Comparison of ENCODE assay signal across 18 cellular contexts in genomic region chr3:4841225-4841624, GRCh38.
A peak's percentile ranks its signal among the peaks of the same experiment; 100 is the strongest.
DNase-seq lines count a peak whose midpoint lies in the region; ATAC-seq and TF ChIP-seq lines count a peak whose summit lies in the region.
"Had no signal": no experiment of that assay in that cellular context is flagged by ENCODE, and none has a peak within 500 bp of the region (broad histone marks: within the 10 kb centered on the region; RNA-seq: fewer than 3 reads in every experiment).

No MANE protein-coding gene starts in this region.

- peaks cover 10% of the 10 kb centered on the region; the same call in 2 of the 3 replicates for H3K4me1 Mint-ChIP-seq in GM23338
- peaks cover 91% of the 10 kb centered on the region for H3K4me1 Mint-ChIP-seq in activated naive CD8-positive, alpha-beta T cell treated with anti-CD3 and anti-CD28 coated beads for 36 hours
- peaks cover 32 to 91% (median 76%) of the 10 kb centered on the region in 7 donors for H3K4me1 Mint-ChIP-seq in naive thymus-derived CD4-positive, alpha-beta T cell

- no peak overlapping the region for H3K27ac ChIP-seq in GM23338 (ENCODE audit: low read depth)
- no peak overlapping the region for H3K27ac ChIP-seq in naive thymus-derived CD4-positive, alpha-beta T cell (ENCODE audit: low read depth, low read length)
- no peak overlapping the region for H3K27ac ChIP-seq in heart right ventricle
- H3K27ac ChIP-seq: lower lobe of right lung had no signal

- H3K27ac Mint-ChIP-seq in GM23338 = no peak overlapping the region
- peak overlapping the region; percentile 98 for H3K27ac Mint-ChIP-seq in activated naive CD8-positive, alpha-beta T cell treated with anti-CD3 and anti-CD28 coated beads for 36 hours
- H3K27ac Mint-ChIP-seq in naive thymus-derived CD4-positive, alpha-beta T cell = peak overlapping the region; percentile 21 to 92 (median 69)

- H3K4me3 Mint-ChIP-seq in GM23338 = no peak overlapping the region
- H3K4me3 Mint-ChIP-seq in activated naive CD8-positive, alpha-beta T cell treated with anti-CD3 and anti-CD28 coated beads for 36 hours = no peak overlapping the region
- H3K4me3 Mint-ChIP-seq in naive thymus-derived CD4-positive, alpha-beta T cell = peak overlapping the region in 7 of 10 donors; percentile 3 to 75 (median 32)
- H3K4me3 Mint-ChIP-seq: CD14-positive monocyte, naive B cell had no signal

- H3K9me3 ChIP-seq in naive thymus-derived CD4-positive, alpha-beta T cell (ENCODE audit: control insufficient read depth in 2 of 3, low read length in 3 of 3) = no peaks in the 10 kb centered on the region
- no peaks in the 10 kb centered on the region for H3K9me3 ChIP-seq in heart right ventricle
- H3K9me3 ChIP-seq: lower lobe of right lung had no signal

- DNase-seq in NCI-H2107 treated with DMSO at 0.1 percent for 48 hours (lab: John Stamatoyannopoulos, UW; ENCODE audit: unreplicated experiment) (peak; percentile 0), NCI-H2107 (lab: John Stamatoyannopoulos, UW) (no peak), GM23338 (ENCODE audit: low spot score) (peak; percentile 14), heart right ventricle (no peak), left cardiac atrium (no peak)
- no peak for DNase-seq in activated naive CD8-positive, alpha-beta T cell treated with anti-CD3 and anti-CD28 coated beads for 36 hours
- no peak for DNase-seq in naive thymus-derived CD4-positive, alpha-beta T cell
- DNase-seq: foreskin fibroblast; lower lobe of right lung; naive B cell; NCI-H187; NCI-H524; OCI-M1; posterior cingulate gyrus; stimulated activated CD4-positive, alpha-beta T cell treated with anti-CD3 and anti-CD28 coated beads, Interleukin-12 subunit alpha, Interleukin-12 subunit beta, amount 100 ng/mL, for 4 hours; stimulated activated naive CD4-positive, alpha-beta T cell had no signal

- ATAC-seq in GM23338 (no peak), heart right ventricle (no peak), HG03045 (IDR thresholded peaks at IDR 0.05; ENCODE audit: unreplicated experiment) (no peak), left cardiac atrium (no peak)
- ATAC-seq in naive thymus-derived CD4-positive, alpha-beta T cell = no peak
- ATAC-seq: lower lobe of right lung had no signal

- peaks cover 12% of the 10 kb centered on the region; the same call in 1 of the 2 replicates for H3K4me1 ChIP-seq in GM23338 (ENCODE audit: insufficient read depth)
- peaks cover 13 to 54% of the 10 kb centered on the region in 2 donors for H3K4me1 ChIP-seq in naive thymus-derived CD4-positive, alpha-beta T cell (ENCODE audit: control insufficient read depth in 2 of 2, insufficient read depth in 2 of 2, low read length in 2 of 2)
- H3K4me1 ChIP-seq in heart right ventricle = peaks cover 0 to 13% (median 0%) of the 10 kb centered on the region in 9 donors

- H3K27me3 ChIP-seq in GM23338 (ENCODE audit: insufficient read depth) = no peaks in the 10 kb centered on the region
- no peaks in the 10 kb centered on the region for H3K27me3 ChIP-seq in naive thymus-derived CD4-positive, alpha-beta T cell (ENCODE audit: control insufficient read depth in 2 of 2, insufficient read depth in 2 of 2, low read length in 2 of 2)
- no peaks in the 10 kb centered on the region for H3K27me3 ChIP-seq in heart right ventricle

- no peaks in the 10 kb centered on the region for H3K9me3 Mint-ChIP-seq in GM23338
- peaks cover 3% of the 10 kb centered on the region for H3K9me3 Mint-ChIP-seq in activated naive CD8-positive, alpha-beta T cell treated with anti-CD3 and anti-CD28 coated beads for 36 hours
- peaks cover 0 to 8% (median 0%) of the 10 kb centered on the region in 11 donors for H3K9me3 Mint-ChIP-seq in naive thymus-derived CD4-positive, alpha-beta T cell
- H3K9me3 Mint-ChIP-seq: CD14-positive monocyte, naive B cell had no signal

- no peaks in the 10 kb centered on the region for H3K79me2 ChIP-seq in GM23338 (replicated peaks; ENCODE audit: insufficient read depth)

- POLR2A ChIA-PET in naive thymus-derived CD4-positive, alpha-beta T cell (lab: Charles Lee) = interaction anchor here (1.2 to 2.5 kb wide), 3 partner anchors 9 to 21 kb away, joined by 6 to 7 read pairs (median 6); no protein-coding TSS in a partner anchor

- H3K9me2 ChIP-seq in GM23338 (ENCODE audit: insufficient read depth) = no peaks in the 10 kb centered on the region

- no peak overlapping the region for H3K4me2 ChIP-seq in GM23338

- no peak overlapping the region for H2AFZ ChIP-seq in GM23338

- TF ChIP-seq CTCF in GM23338 (conservative IDR thresholded peaks at IDR 0.05; ENCODE audit: low read depth in 2 of 2) = no peak
- TF ChIP-seq CTCF in heart right ventricle (IDR thresholded peaks at IDR 0.05) = no peak

- no peaks in the 10 kb centered on the region for H4K20me1 ChIP-seq in GM23338 (replicated peaks; ENCODE audit: insufficient read depth)

- H3K36me3 ChIP-seq in GM23338 (ENCODE audit: insufficient read depth) (no peaks in the 10 kb centered on the region), heart right ventricle (peaks cover 0 to 37% (median 0%) of the 10 kb centered on the region in 9 donors)
- H3K36me3 ChIP-seq in naive thymus-derived CD4-positive, alpha-beta T cell (ENCODE audit: control insufficient read depth in 2 of 3, insufficient read depth in 3 of 3, low read length in 3 of 3) = peaks cover 0 to 4% (median 0%) of the 10 kb centered on the region in 3 experiments

- H3K4me3 ChIP-seq in GM23338 (no peak overlapping the region), heart right ventricle (no peak overlapping the region)
- no peak overlapping the region for H3K4me3 ChIP-seq in naive thymus-derived CD4-positive, alpha-beta T cell (ENCODE audit: low read length)
- H3K4me3 ChIP-seq: lower lobe of right lung had no signal

- 82 to 87% methylated on average over 3 of the region's 3 CpGs for WGBS in heart right ventricle, 2 donors

- CTCF ChIA-PET in naive thymus-derived CD4-positive, alpha-beta T cell (lab: Charles Lee) = no interaction called here

- intact Hi-C loops in naive thymus-derived CD4-positive, alpha-beta T cell (cut with micrococcal nuclease) = loop anchor here (1.0 to 10.0 kb wide), 2 partner anchors 9 to 346 kb away; partner anchors contain the start of gene ITPR1 (in 1 of the 2)
- intact Hi-C loops in heart right ventricle (cut with DNase I) = no loop called here
- intact Hi-C loops in left cardiac atrium (cut with DNase I) = no loop called here

- no peaks in the 10 kb centered on the region for H3F3A ChIP-seq in GM23338 (replicated peaks; ENCODE audit: low read depth)

- H3K27me3 Mint-ChIP-seq in GM23338 (ENCODE audit: insufficient read depth, low read depth, poor library complexity) = no peaks in the 10 kb centered on the region
- no peaks in the 10 kb centered on the region for H3K27me3 Mint-ChIP-seq in activated naive CD8-positive, alpha-beta T cell treated with anti-CD3 and anti-CD28 coated beads for 36 hours
- H3K27me3 Mint-ChIP-seq in naive thymus-derived CD4-positive, alpha-beta T cell = no peaks in the 10 kb centered on the region
- H3K27me3 Mint-ChIP-seq: naive B cell had no signal

- no peaks in the 10 kb centered on the region for H3K36me3 Mint-ChIP-seq in GM23338 (ENCODE audit: low read depth)
- peaks cover 77% of the 10 kb centered on the region for H3K36me3 Mint-ChIP-seq in activated naive CD8-positive, alpha-beta T cell treated with anti-CD3 and anti-CD28 coated beads for 36 hours
- peaks cover 0 to 53% (median 35%) of the 10 kb centered on the region in 5 donors for H3K36me3 Mint-ChIP-seq in naive thymus-derived CD4-positive, alpha-beta T cell

TF ChIP-seq in GM23338, 12 proteins besides CTCF, POLR2A, EP300 and RAD21 (continues in another document):
- TF ChIP-seq JUNB (IDR thresholded peaks at IDR 0.05; ENCODE audit: unreplicated experiment) (no peak), STAT1 (IDR thresholded peaks at IDR 0.05; ENCODE audit: unreplicated experiment) (no peak), NANOG (IDR thresholded peaks at IDR 0.05; ENCODE audit: borderline replicate concordance) (no peak), ZNF331 (CRISPR knock-in tag; IDR thresholded peaks at IDR 0.05; ENCODE audit: low read depth) (no peak), EZH2phosphoT487 (IDR thresholded peaks at IDR 0.05; ENCODE audit: unreplicated experiment) (no peak), POLR2AphosphoS5 (IDR thresholded peaks at IDR 0.05; ENCODE audit: low read depth) (no peak), EZH2 (IDR thresholded peaks at IDR 0.05; ENCODE audit: low read depth, unreplicated experiment) (no peak)
- TF ChIP-seq, protein P1, sequence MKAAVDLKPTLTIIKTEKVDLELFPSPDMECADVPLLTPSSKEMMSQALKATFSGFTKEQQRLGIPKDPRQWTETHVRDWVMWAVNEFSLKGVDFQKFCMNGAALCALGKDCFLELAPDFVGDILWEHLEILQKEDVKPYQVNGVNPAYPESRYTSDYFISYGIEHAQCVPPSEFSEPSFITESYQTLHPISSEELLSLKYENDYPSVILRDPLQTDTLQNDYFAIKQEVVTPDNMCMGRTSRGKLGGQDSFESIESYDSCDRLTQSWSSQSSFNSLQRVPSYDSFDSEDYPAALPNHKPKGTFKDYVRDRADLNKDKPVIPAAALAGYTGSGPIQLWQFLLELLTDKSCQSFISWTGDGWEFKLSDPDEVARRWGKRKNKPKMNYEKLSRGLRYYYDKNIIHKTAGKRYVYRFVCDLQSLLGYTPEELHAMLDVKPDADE (IDR thresholded peaks at IDR 0.05) = no peak
- TF ChIP-seq, protein P2, sequence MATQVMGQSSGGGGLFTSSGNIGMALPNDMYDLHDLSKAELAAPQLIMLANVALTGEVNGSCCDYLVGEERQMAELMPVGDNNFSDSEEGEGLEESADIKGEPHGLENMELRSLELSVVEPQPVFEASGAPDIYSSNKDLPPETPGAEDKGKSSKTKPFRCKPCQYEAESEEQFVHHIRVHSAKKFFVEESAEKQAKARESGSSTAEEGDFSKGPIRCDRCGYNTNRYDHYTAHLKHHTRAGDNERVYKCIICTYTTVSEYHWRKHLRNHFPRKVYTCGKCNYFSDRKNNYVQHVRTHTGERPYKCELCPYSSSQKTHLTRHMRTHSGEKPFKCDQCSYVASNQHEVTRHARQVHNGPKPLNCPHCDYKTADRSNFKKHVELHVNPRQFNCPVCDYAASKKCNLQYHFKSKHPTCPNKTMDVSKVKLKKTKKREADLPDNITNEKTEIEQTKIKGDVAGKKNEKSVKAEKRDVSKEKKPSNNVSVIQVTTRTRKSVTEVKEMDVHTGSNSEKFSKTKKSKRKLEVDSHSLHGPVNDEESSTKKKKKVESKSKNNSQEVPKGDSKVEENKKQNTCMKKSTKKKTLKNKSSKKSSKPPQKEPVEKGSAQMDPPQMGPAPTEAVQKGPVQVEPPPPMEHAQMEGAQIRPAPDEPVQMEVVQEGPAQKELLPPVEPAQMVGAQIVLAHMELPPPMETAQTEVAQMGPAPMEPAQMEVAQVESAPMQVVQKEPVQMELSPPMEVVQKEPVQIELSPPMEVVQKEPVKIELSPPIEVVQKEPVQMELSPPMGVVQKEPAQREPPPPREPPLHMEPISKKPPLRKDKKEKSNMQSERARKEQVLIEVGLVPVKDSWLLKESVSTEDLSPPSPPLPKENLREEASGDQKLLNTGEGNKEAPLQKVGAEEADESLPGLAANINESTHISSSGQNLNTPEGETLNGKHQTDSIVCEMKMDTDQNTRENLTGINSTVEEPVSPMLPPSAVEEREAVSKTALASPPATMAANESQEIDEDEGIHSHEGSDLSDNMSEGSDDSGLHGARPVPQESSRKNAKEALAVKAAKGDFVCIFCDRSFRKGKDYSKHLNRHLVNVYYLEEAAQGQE (IDR thresholded peaks at IDR 0.05; ENCODE audit: unreplicated experiment) = no peak

Comparison
In these comparisons a context has a peak if more than half of its experiments do, and no peak if none do; other contexts are left out.
1. DNase-seq: peak in NCI-H2107 treated with DMSO at 0.1 percent for 48 hours (single experiment) and GM23338 (single experiment); none in NCI-H2107 (single experiment), activated naive CD8-positive, alpha-beta T cell treated with anti-CD3 and anti-CD28 coated beads for 36 hours (single experiment), naive thymus-derived CD4-positive, alpha-beta T cell (0 of 9), heart right ventricle (0 of 2) and left cardiac atrium (single experiment).
2. H3K4me3 Mint-ChIP-seq: peak in naive thymus-derived CD4-positive, alpha-beta T cell (7 of 10); none in GM23338 (single experiment) and activated naive CD8-positive, alpha-beta T cell treated with anti-CD3 and anti-CD28 coated beads for 36 hours (single experiment).
3. intact Hi-C loops: an anchor here in naive thymus-derived CD4-positive, alpha-beta T cell (1.0 to 10.0 kb wide); none called in heart right ventricle and left cardiac atrium.